In genomic region chr17:32341857-32342602, GRCh38 we compare ENCODE assay signal across 8 cellular contexts. TPM values are rescaled to one million over a fixed set of nuclear protein-coding genes. Genes with fewer than 3 reads are reported as not detected.
DNase-seq lines count a peak whose midpoint lies in the region; ATAC-seq and TF ChIP-seq lines count a peak whose summit lies in the region.

A gene with protein sequence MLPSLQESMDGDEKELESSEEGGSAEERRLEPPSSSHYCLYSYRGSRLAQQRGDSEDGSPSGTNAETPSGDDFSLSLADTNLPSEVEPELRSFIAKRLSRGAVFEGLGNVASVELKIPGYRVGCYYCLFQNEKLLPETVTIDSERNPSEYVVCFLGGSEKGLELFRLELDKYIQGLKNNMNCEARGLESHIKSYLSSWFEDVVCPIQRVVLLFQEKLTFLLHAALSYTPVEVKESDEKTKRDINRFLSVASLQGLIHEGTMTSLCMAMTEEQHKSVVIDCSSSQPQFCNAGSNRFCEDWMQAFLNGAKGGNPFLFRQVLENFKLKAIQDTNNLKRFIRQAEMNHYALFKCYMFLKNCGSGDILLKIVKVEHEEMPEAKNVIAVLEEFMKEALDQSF (minus strand): TSS chr17:32342173. CDS start chr17:32342139, 34 bp downstream.

- peak within 1 kb of the TSS; percentile 92 to 98 (median 96) for H3K27ac Mint-ChIP-seq in naive B cell
- peak within 1 kb of the TSS; percentile 95 for H3K27ac Mint-ChIP-seq in stimulated activated effector memory CD8-positive, alpha-beta T cell treated with anti-CD3 and anti-CD28 coated beads, Interleukin-12 subunit alpha, Interleukin-12 subunit beta, amount 100 ng/mL, for 72 hours

- no peaks in the 10 kb centered on the region for H3K36me3 Mint-ChIP-seq in naive B cell
- H3K36me3 Mint-ChIP-seq in stimulated activated effector memory CD8-positive, alpha-beta T cell treated with anti-CD3 and anti-CD28 coated beads, Interleukin-12 subunit alpha, Interleukin-12 subunit beta, amount 100 ng/mL, for 72 hours = peaks cover 36% of the 10 kb centered on the region

- ATAC-seq in naive B cell (ENCODE audit: low read depth in 2 of 2) = peak; percentile 83 to 85
- peak; percentile 93 for ATAC-seq in stimulated activated effector memory CD8-positive, alpha-beta T cell treated with anti-CD3 and anti-CD28 coated beads, Interleukin-12 subunit alpha, Interleukin-12 subunit beta, amount 100 ng/mL, for 72 hours

- H3K4me1 ChIP-seq in HUES48 (ENCODE audit: control insufficient read depth, insufficient read depth, low read length) = no peaks in the 10 kb centered on the region

- H3K9ac ChIP-seq in HUES48 (ENCODE audit: low read depth, low read length) = peak within 1 kb of the TSS; percentile 74

- no peaks in the 10 kb centered on the region for H3K9me3 ChIP-seq in HUES48 (ENCODE audit: control insufficient read depth, insufficient read depth, low read length)

- DNase-seq in COLO829 (ENCODE audit: low spot score) (peak; percentile 42), GM20000 (ENCODE audit: low spot score) (peak; percentile 86), RKO (ENCODE audit: low spot score) (peak; percentile 82), activated T-helper 1 cell treated with Interleukin-2 at 50 U/mL for 16 hours (ENCODE audit: low read depth) (peak; percentile 61), fibroblast of gingiva (ENCODE audit: low read depth) (peak; percentile 72), naive B cell (peak; percentile 68)
- DNase-seq in stimulated activated effector memory CD8-positive, alpha-beta T cell treated with anti-CD3 and anti-CD28 coated beads, Interleukin-12 subunit alpha, Interleukin-12 subunit beta, amount 100 ng/mL, for 72 hours (ENCODE audit: low spot score in 2 of 2) = peak; percentile 69 to 92

- peak within 1 kb of the TSS; percentile 90 for H3K27ac ChIP-seq in HUES48 (ENCODE audit: low read depth, low read length)

- H3K9me3 Mint-ChIP-seq in naive B cell = no peaks in the 10 kb centered on the region
- H3K9me3 Mint-ChIP-seq in stimulated activated effector memory CD8-positive, alpha-beta T cell treated with anti-CD3 and anti-CD28 coated beads, Interleukin-12 subunit alpha, Interleukin-12 subunit beta, amount 100 ng/mL, for 72 hours = no peaks in the 10 kb centered on the region

- H3K27me3 Mint-ChIP-seq in naive B cell = no peaks in the 10 kb centered on the region

- peaks cover 28% of the 10 kb centered on the region for H3K36me3 ChIP-seq in HUES48 (ENCODE audit: control insufficient read depth, insufficient read depth, low read length)

- peaks cover 12 to 23% (median 19%) of the 10 kb centered on the region in 3 donors for H3K4me1 Mint-ChIP-seq in naive B cell
- H3K4me1 Mint-ChIP-seq in stimulated activated effector memory CD8-positive, alpha-beta T cell treated with anti-CD3 and anti-CD28 coated beads, Interleukin-12 subunit alpha, Interleukin-12 subunit beta, amount 100 ng/mL, for 72 hours = peaks cover 10% of the 10 kb centered on the region

- peak within 1 kb of the TSS; percentile 85 for H3K4me3 ChIP-seq in HUES48 (ENCODE audit: low read depth, low read length)

- H3K27me3 ChIP-seq in HUES48 (ENCODE audit: control insufficient read depth, insufficient read depth, low read length) = no peaks in the 10 kb centered on the region

- TF ChIP-seq CTCF in GM20000 (IDR thresholded peaks at IDR 0.05; ENCODE audit: extremely low read depth, missing control alignments) = no peak

- H3K4me3 Mint-ChIP-seq in naive B cell = peak within 1 kb of the TSS; percentile 85 to 97 (median 93)
- peak within 1 kb of the TSS; percentile 98 for H3K4me3 Mint-ChIP-seq in stimulated activated effector memory CD8-positive, alpha-beta T cell treated with anti-CD3 and anti-CD28 coated beads, Interleukin-12 subunit alpha, Interleukin-12 subunit beta, amount 100 ng/mL, for 72 hours

RNA-seq across cellular contexts. Expression of the gene that starts here (rescaled TPM):
- polyA plus RNA-seq in naive B cell (ENCODE audit: low read depth in 6 of 6) = 10 to 100 TPM in 3 of 6 donors, 1 to 10 TPM in 3; 4.5 to 12.4 (median 9.6) TPM

Comparison
In these comparisons a context has a peak if more than half of its experiments do, and no peak if none do; other contexts are left out.
1. Peak in every context shown above with its lines: DNase-seq, ATAC-seq, H3K4me3 ChIP-seq and H3K27ac ChIP-seq.